12 cellular contexts compared by ENCODE assay signal in genomic region chr20:46357030-46357514, GRCh38. TPM values are rescaled to one million over a fixed set of nuclear protein-coding genes. Genes with fewer than 3 reads are reported as not detected.
DNase-seq lines count a peak whose midpoint lies in the region; ATAC-seq and TF ChIP-seq lines count a peak whose summit lies in the region.
"Had no signal": no experiment of that assay in that cellular context is flagged by ENCODE, and none has a peak within 500 bp of the region (broad histone marks: within the 10 kb centered on the region; RNA-seq: fewer than 3 reads in every experiment).

No MANE protein-coding gene starts in this region.

- TF ChIP-seq CTCF in ascending aorta (IDR thresholded peaks at IDR 0.05) (no peak), upper lobe of right lung (IDR thresholded peaks at IDR 0.05) (no peak)

- H3K4me3 ChIP-seq in ascending aorta (no peak overlapping the region), upper lobe of right lung (no peak overlapping the region)

- peaks cover 4% of the 10 kb centered on the region for H3K36me3 Mint-ChIP-seq in activated naive CD4-positive, alpha-beta T cell treated with anti-CD3 and anti-CD28 coated beads, Interleukin-2, amount 50 U/mL, for 24 hours
- peaks cover 14% of the 10 kb centered on the region for H3K36me3 Mint-ChIP-seq in memory B cell

- H3K36me3 ChIP-seq in ascending aorta, result peaks cover 0 to 4% of the 10 kb centered on the region in 2 donors
- peaks cover 14% of the 10 kb centered on the region for H3K36me3 ChIP-seq in upper lobe of right lung

- peak overlapping the region; percentile 59 to 73 for H3K27ac ChIP-seq in ascending aorta
- H3K27ac ChIP-seq in upper lobe of right lung, result peak overlapping the region; percentile 55

- no peaks in the 10 kb centered on the region for H3K9me3 ChIP-seq in ascending aorta
- no peaks in the 10 kb centered on the region for H3K9me3 ChIP-seq in upper lobe of right lung

- ATAC-seq in memory B cell (ENCODE audit: low read depth) (no peak), upper lobe of right lung (peak; percentile 55)

- H3K4me1 ChIP-seq in ascending aorta (peaks cover 0 to 10% of the 10 kb centered on the region in 2 donors), upper lobe of right lung (peaks cover 29% of the 10 kb centered on the region)

- H3K27me3 ChIP-seq in ascending aorta (no peaks in the 10 kb centered on the region), upper lobe of right lung (no peaks in the 10 kb centered on the region)

- DNase-seq in activated naive CD4-positive, alpha-beta T cell treated with anti-CD3 and anti-CD28 coated beads, Interleukin-2, amount 50 U/mL, for 16 hours, result no peak
- peak in 1 of 2 donors; percentile 72 for DNase-seq in ascending aorta (ENCODE audit: low spot score in 2 of 2)
- DNase-seq in memory B cell (ENCODE audit: low spot score in 2 of 2), result no peak
- DNase-seq in upper lobe of right lung, result no peak
- no peak for DNase-seq in NCI-H2227 treated with DMSO at 0.1 percent for 48 hours (lab: John Stamatoyannopoulos, UW)
- no peak for DNase-seq in activated effector memory CD4-positive, alpha-beta T cell treated with Interleukin-2 at 50 U/mL for 16 hours
- DNase-seq in SW 1271 (lab: John Stamatoyannopoulos, UW), result no peak
- DNase-seq: HCEC 1CT; SIG-M5; stimulated activated CD8-positive, alpha-beta memory T cell treated with anti-CD3 and anti-CD28 coated beads, Interleukin-4, amount 100 ng/mL, for 48 hours had no signal

- H3K4me1 Mint-ChIP-seq in activated naive CD4-positive, alpha-beta T cell treated with anti-CD3 and anti-CD28 coated beads, Interleukin-2, amount 50 U/mL, for 24 hours, result peaks cover 60% of the 10 kb centered on the region
- peaks cover 32% of the 10 kb centered on the region for H3K4me1 Mint-ChIP-seq in memory B cell

- H3K27ac Mint-ChIP-seq in activated naive CD4-positive, alpha-beta T cell treated with anti-CD3 and anti-CD28 coated beads, Interleukin-2, amount 50 U/mL, for 24 hours, result peak overlapping the region; percentile 63
- H3K27ac Mint-ChIP-seq in memory B cell, result peak overlapping the region; percentile 73

- no peaks in the 10 kb centered on the region for H3K9me3 Mint-ChIP-seq in activated naive CD4-positive, alpha-beta T cell treated with anti-CD3 and anti-CD28 coated beads, Interleukin-2, amount 50 U/mL, for 24 hours
- H3K9me3 Mint-ChIP-seq in memory B cell, result no peaks in the 10 kb centered on the region

- intact Hi-C loops in ascending aorta (cut with DNase I) (no loop called here), upper lobe of right lung (cut with DNase I) (no loop called here)

- no peak overlapping the region for H3K4me3 Mint-ChIP-seq in activated naive CD4-positive, alpha-beta T cell treated with anti-CD3 and anti-CD28 coated beads, Interleukin-2, amount 50 U/mL, for 24 hours
- no peak overlapping the region for H3K4me3 Mint-ChIP-seq in memory B cell

- H3K27me3 Mint-ChIP-seq in activated naive CD4-positive, alpha-beta T cell treated with anti-CD3 and anti-CD28 coated beads, Interleukin-2, amount 50 U/mL, for 24 hours, result no peaks in the 10 kb centered on the region
- no peaks in the 10 kb centered on the region for H3K27me3 Mint-ChIP-seq in memory B cell

RNA-seq across cellular contexts. Expression of gene CDH22, which starts 48.8 kb away (rescaled TPM):
- total RNA-seq in ascending aorta (not detected), upper lobe of right lung (0.46 TPM)
- total RNA-seq: pulmonary artery endothelial cell had no signal

RNA-seq across cellular contexts. Expression of gene ELMO2, which starts 49.3 kb away (rescaled TPM):
- total RNA-seq in ascending aorta (77.5 TPM), upper lobe of right lung (57.0 TPM)
